In genomic region chrX:135744739-135745138, GRCh38 we compare ENCODE assay signal across 21 cellular contexts. TPM values are rescaled to one million over a fixed set of nuclear protein-coding genes. Genes with fewer than 3 reads are reported as not detected.
"Had no signal": no experiment of that assay in that cellular context is flagged by ENCODE, and none has a peak within 500 bp of the region (broad histone marks: within the 10 kb centered on the region; RNA-seq: fewer than 3 reads in every experiment).

No MANE protein-coding gene starts in this region.

RNA-seq across cellular contexts. Expression of gene CT45A3, which starts 23.3 kb away (rescaled TPM):
- total RNA-seq: activated naive CD4-positive, alpha-beta T cell treated with anti-CD3 and anti-CD28 coated beads for 36 hours; activated naive CD4-positive, alpha-beta T cell treated with anti-CD3 and anti-CD28 coated beads, Interleukin-2, amount 50 U/mL, for 72 hours; activated naive CD8-positive, alpha-beta T cell treated with anti-CD3 and anti-CD28 coated beads for 36 hours; activated naive CD8-positive, alpha-beta T cell treated with anti-CD3 and anti-CD28 coated beads, Interleukin-2, amount 10 ng/mL, durations not matched to agents 7 days and 5 days; activated T-cell treated with anti-CD3 and anti-CD28 coated beads, Interleukin-2, amount 50 U/mL, for 4 hours; activated T-cell treated with anti-CD3 and anti-CD28 coated beads, Interleukin-2, amount 50 U/mL, for 72 hours; activated T-helper 1 cell treated with anti-CD3 and anti-CD28 coated beads, Interleukin-12 subunit alpha, Interleukin-12 subunit beta, Interleukin-2, Interleukin-4 antibody, amounts not matched to agents 30 ng/mL and 10 ng/mL and 1 ng/mL, durations not matched to agents 14 hours and 24 hours and 36 hours; activated T-helper 17 cell treated with anti-CD3 and anti-CD28 coated beads, Interleukin-2, amount 50 U/mL, for 72 hours; activated T-helper 2 cell treated with anti-CD3 and anti-CD28 coated beads, Interferon-gamma antibody, Interleukin-2, Interleukin-4, amounts not matched to agents 10 μg/mL and 5 μg/mL and 100 μg/mL, durations not matched to agents 14 hours and 24 hours and 36 hours; adrenal gland; aorta; ascending aorta; astrocyte; body of pancreas; breast epithelium; bronchial epithelial cell; cardiac muscle cell; cardiac septum; cerebellum; chondrocyte had no signal
- polyA plus RNA-seq: adipose tissue, adrenal gland, aorta, cardiac muscle cell had no signal

RNA-seq across cellular contexts. Expression of gene CT45A1, which starts 31.3 kb away (rescaled TPM):
- total RNA-seq: activated naive CD4-positive, alpha-beta T cell treated with anti-CD3 and anti-CD28 coated beads for 36 hours; activated naive CD4-positive, alpha-beta T cell treated with anti-CD3 and anti-CD28 coated beads, Interleukin-2, amount 50 U/mL, for 72 hours; activated naive CD8-positive, alpha-beta T cell treated with anti-CD3 and anti-CD28 coated beads for 36 hours; activated naive CD8-positive, alpha-beta T cell treated with anti-CD3 and anti-CD28 coated beads, Interleukin-2, amount 10 ng/mL, durations not matched to agents 7 days and 5 days; activated T-cell treated with anti-CD3 and anti-CD28 coated beads, Interleukin-2, amount 50 U/mL, for 4 hours; activated T-cell treated with anti-CD3 and anti-CD28 coated beads, Interleukin-2, amount 50 U/mL, for 72 hours; activated T-helper 1 cell treated with anti-CD3 and anti-CD28 coated beads, Interleukin-12 subunit alpha, Interleukin-12 subunit beta, Interleukin-2, Interleukin-4 antibody, amounts not matched to agents 30 ng/mL and 10 ng/mL and 1 ng/mL, durations not matched to agents 14 hours and 24 hours and 36 hours; activated T-helper 17 cell treated with anti-CD3 and anti-CD28 coated beads, Interleukin-2, amount 50 U/mL, for 72 hours; activated T-helper 2 cell treated with anti-CD3 and anti-CD28 coated beads, Interferon-gamma antibody, Interleukin-2, Interleukin-4, amounts not matched to agents 10 μg/mL and 5 μg/mL and 100 μg/mL, durations not matched to agents 14 hours and 24 hours and 36 hours; adrenal gland; aorta; ascending aorta; astrocyte; body of pancreas; breast epithelium; bronchial epithelial cell; cardiac muscle cell; cardiac septum; cerebellum; chondrocyte had no signal
- polyA plus RNA-seq: adipose tissue, adrenal gland, aorta, cardiac muscle cell had no signal

RNA-seq across cellular contexts. Expression of gene CT45A5, which starts 40.6 kb away (rescaled TPM):
- total RNA-seq: activated naive CD4-positive, alpha-beta T cell treated with anti-CD3 and anti-CD28 coated beads for 36 hours; activated naive CD8-positive, alpha-beta T cell treated with anti-CD3 and anti-CD28 coated beads for 36 hours; activated naive CD8-positive, alpha-beta T cell treated with anti-CD3 and anti-CD28 coated beads, Interleukin-2, amount 10 ng/mL, durations not matched to agents 7 days and 5 days; activated T-cell treated with anti-CD3 and anti-CD28 coated beads, Interleukin-2, amount 50 U/mL, for 4 hours; activated T-helper 1 cell treated with anti-CD3 and anti-CD28 coated beads, Interleukin-12 subunit alpha, Interleukin-12 subunit beta, Interleukin-2, Interleukin-4 antibody, amounts not matched to agents 30 ng/mL and 10 ng/mL and 1 ng/mL, durations not matched to agents 14 hours and 24 hours and 36 hours; activated T-helper 17 cell treated with anti-CD3 and anti-CD28 coated beads, Interleukin-2, amount 50 U/mL, for 72 hours; activated T-helper 2 cell treated with anti-CD3 and anti-CD28 coated beads, Interferon-gamma antibody, Interleukin-2, Interleukin-4, amounts not matched to agents 10 μg/mL and 5 μg/mL and 100 μg/mL, durations not matched to agents 14 hours and 24 hours and 36 hours; adrenal gland; aorta; ascending aorta; astrocyte; body of pancreas; breast epithelium; bronchial epithelial cell; cardiac muscle cell; cardiac septum; cerebellum; chondrocyte had no signal
- polyA plus RNA-seq: adipose tissue, adrenal gland, aorta, cardiac muscle cell had no signal

RNA-seq across cellular contexts. Expression of gene CT45A6, which starts 57.8 kb away (rescaled TPM):
- total RNA-seq: activated naive CD4-positive, alpha-beta T cell treated with anti-CD3 and anti-CD28 coated beads for 36 hours; activated naive CD4-positive, alpha-beta T cell treated with anti-CD3 and anti-CD28 coated beads, Interleukin-2, amount 50 U/mL, for 72 hours; activated naive CD8-positive, alpha-beta T cell treated with anti-CD3 and anti-CD28 coated beads for 36 hours; activated naive CD8-positive, alpha-beta T cell treated with anti-CD3 and anti-CD28 coated beads, Interleukin-2, amount 10 ng/mL, durations not matched to agents 7 days and 5 days; activated T-cell treated with anti-CD3 and anti-CD28 coated beads, Interleukin-2, amount 50 U/mL, for 4 hours; activated T-cell treated with anti-CD3 and anti-CD28 coated beads, Interleukin-2, amount 50 U/mL, for 72 hours; activated T-helper 1 cell treated with anti-CD3 and anti-CD28 coated beads, Interleukin-12 subunit alpha, Interleukin-12 subunit beta, Interleukin-2, Interleukin-4 antibody, amounts not matched to agents 30 ng/mL and 10 ng/mL and 1 ng/mL, durations not matched to agents 14 hours and 24 hours and 36 hours; activated T-helper 17 cell treated with anti-CD3 and anti-CD28 coated beads, Interleukin-2, amount 50 U/mL, for 72 hours; activated T-helper 2 cell treated with anti-CD3 and anti-CD28 coated beads, Interferon-gamma antibody, Interleukin-2, Interleukin-4, amounts not matched to agents 10 μg/mL and 5 μg/mL and 100 μg/mL, durations not matched to agents 14 hours and 24 hours and 36 hours; adrenal gland; aorta; ascending aorta; astrocyte; body of pancreas; breast epithelium; bronchial epithelial cell; cardiac muscle cell; cardiac septum; cerebellum; chondrocyte had no signal
- polyA plus RNA-seq: adipose tissue, adrenal gland, aorta, cardiac muscle cell had no signal
